Comparison of ENCODE assay signal across 1 cellular context in the genomic region with DNA sequence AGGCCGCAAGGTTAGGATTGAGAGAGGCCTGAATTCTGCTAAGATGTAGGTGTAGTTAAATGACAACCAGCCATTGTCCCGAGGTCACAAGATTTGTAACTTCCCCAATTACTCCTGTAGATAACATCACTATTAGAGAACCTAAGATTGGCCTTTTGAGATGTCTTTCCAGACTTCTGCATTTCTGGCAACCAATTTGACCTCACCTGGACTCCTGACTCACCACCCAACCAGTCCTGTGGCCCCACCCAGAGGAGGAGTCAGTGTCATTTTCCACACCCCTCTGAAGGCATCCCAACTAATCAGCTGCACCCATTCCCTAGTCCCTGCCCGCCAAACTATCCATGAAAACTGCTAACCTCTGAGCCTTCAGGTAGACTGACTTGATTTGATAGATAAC.
TF ChIP-seq lines count a peak whose summit lies in the region.

No MANE protein-coding gene starts in this region.

TF ChIP-seq in HCT116, 20 proteins besides CTCF, POLR2A, EP300 and RAD21:
- no peak for TF ChIP-seq REST (IDR thresholded peaks at IDR 0.05; ENCODE audit: low read depth)
